In the genomic region with DNA sequence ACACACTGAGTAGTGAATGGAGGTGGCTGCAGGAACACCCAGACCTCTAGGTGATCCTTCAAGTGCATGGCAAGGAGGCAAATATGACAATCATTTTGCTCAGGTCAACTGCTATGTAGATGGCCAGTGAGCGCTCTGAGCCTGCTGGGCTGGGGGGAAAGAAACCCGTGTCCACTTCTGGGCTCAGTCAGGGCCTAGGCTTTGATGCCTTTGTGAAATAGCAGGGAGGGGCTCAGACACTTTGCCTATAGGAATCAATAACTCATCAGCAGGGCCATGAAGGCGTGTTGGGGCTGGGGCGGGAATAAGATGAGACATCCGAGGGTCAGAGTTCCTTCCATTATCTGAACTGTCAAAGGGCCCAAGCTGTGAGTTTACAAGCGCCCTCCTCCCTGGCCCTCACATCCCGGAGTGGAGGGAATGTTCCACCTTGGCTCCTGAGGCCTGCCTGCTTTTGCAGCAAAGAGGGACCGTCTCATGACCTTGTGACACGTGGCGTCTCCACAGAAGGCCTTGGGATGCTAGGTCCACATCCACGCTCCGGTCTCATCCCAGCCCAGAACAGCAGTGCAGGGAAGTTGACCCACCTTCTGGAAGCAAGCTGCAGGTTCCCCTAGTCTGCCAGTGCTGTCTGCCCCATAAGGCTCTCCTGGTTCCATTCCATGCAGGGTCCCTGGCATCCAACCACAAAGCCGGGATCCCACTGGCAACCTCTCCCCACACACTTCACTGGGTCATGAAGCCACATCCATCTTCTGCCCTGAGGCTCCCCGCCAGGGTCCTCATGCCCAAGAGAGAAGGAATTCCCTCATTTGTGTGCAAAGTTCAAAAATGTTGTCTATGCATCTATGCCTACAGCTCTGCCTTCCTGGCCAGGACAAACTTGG, we compare ENCODE assay signal across 20 cellular contexts.
DNase-seq lines count a peak whose midpoint lies in the region; ATAC-seq and TF ChIP-seq lines count a peak whose summit lies in the region.
"Had no signal": no experiment of that assay in that cellular context is flagged by ENCODE, and none has a peak within 500 bp of the region (broad histone marks: within the 10 kb centered on the region; RNA-seq: fewer than 3 reads in every experiment).

No MANE protein-coding gene starts in this region.

- BruUV-seq in mammary epithelial cell (replicated peaks; lab: Mats Ljungman, UMichigan): no TSS peak

- CTCF ChIA-PET in mammary epithelial cell (lab: Charles Lee; ENCODE audit: low non-redundant PET) (no interaction called here), RWPE1 (lab: Yijun Ruan, JAX) (no interaction called here)

- H3K9me3 Mint-ChIP-seq in glutamatergic neuron (ENCODE audit: unreplicated experiment): peaks cover 9% of the 10 kb centered on the region
- H3K9me3 Mint-ChIP-seq: activated B cell treated with CpG ODN at 0.5 μM for 24 hours; naive thymus-derived CD8-positive, alpha-beta T cell had no signal

- H3K27ac Mint-ChIP-seq in glutamatergic neuron (ENCODE audit: unreplicated experiment): peak overlapping the region; percentile 62
- H3K27ac Mint-ChIP-seq: activated B cell treated with CpG ODN at 0.5 μM for 24 hours; activated CD8-positive, alpha-beta memory T cell treated with anti-CD3 and anti-CD28 coated beads, Interleukin-2, amount 10 ng/mL, durations not matched to agents 7 days and 5 days had no signal

- no peak for ATAC-seq in thoracic aorta (ENCODE audit: insufficient number of reproducible peaks, low FRiP score, low read depth)
- ATAC-seq in GM21528 (IDR thresholded peaks at IDR 0.05; ENCODE audit: low FRiP score, unreplicated experiment): no peak
- no peak for ATAC-seq in GM18870 (IDR thresholded peaks at IDR 0.05; ENCODE audit: unreplicated experiment)
- ATAC-seq: activated CD8-positive, alpha-beta memory T cell treated with anti-CD3 and anti-CD28 coated beads, Interleukin-2, amount 10 ng/mL, durations not matched to agents 7 days and 5 days; heart left ventricle; naive thymus-derived CD8-positive, alpha-beta T cell had no signal

- dilution Hi-C loops in mammary epithelial cell (cut with HindIII; ENCODE audit: low sequenced_read_pairs): no loop called here

- peaks cover 12% of the 10 kb centered on the region for H3K36me3 Mint-ChIP-seq in glutamatergic neuron (ENCODE audit: unreplicated experiment)

- H3K27ac ChIP-seq in mammary epithelial cell (ENCODE audit: insufficient read depth, low read depth, low read length) (no peak overlapping the region), breast epithelium (peak overlapping the region in 1 of 2 donors; percentile 66), RWPE1 (peak overlapping the region; percentile 75), thoracic aorta (peak overlapping the region; percentile 8 to 35)
- H3K27ac ChIP-seq: brain microvascular endothelial cell, uterus had no signal

- peak overlapping the region; percentile 27 for H2AFZ ChIP-seq in mammary epithelial cell (ENCODE audit: low read depth, low read length)

- intact Hi-C loops in mammary epithelial cell (cut with micrococcal nuclease) (no loop called here), breast epithelium (cut with DNase I; ENCODE audit: low total_unique reads) (no loop called here)

- in situ Hi-C loops in mammary epithelial cell (cut with MboI; ENCODE audit: low sequenced_read_pairs in 2 of 2): loop anchor here in 1 of 2 donors (10.0 kb wide), 1 partner anchor 59 kb away; no protein-coding TSS in a partner anchor

- no peak overlapping the region for H3K4me3 ChIP-seq in mammary epithelial cell (replicated peaks in 1 of 3; ENCODE audit: insufficient read depth in 1 of 3, low read depth in 2 of 3, low read length in 3 of 3)
- no peak overlapping the region for H3K4me3 ChIP-seq in breast epithelium
- H3K4me3 ChIP-seq in thoracic aorta: no peak overlapping the region
- H3K4me3 ChIP-seq: heart left ventricle, uterus had no signal

- H3K36me3 ChIP-seq in mammary epithelial cell (ENCODE audit: insufficient read depth, low read length) (peaks cover 9% of the 10 kb centered on the region), breast epithelium (no peaks in the 10 kb centered on the region), thoracic aorta (peaks cover 11% of the 10 kb centered on the region)
- H3K36me3 ChIP-seq: uterus had no signal

- H3K4me3 Mint-ChIP-seq in glutamatergic neuron (ENCODE audit: unreplicated experiment): peak overlapping the region; percentile 15
- H3K4me3 Mint-ChIP-seq: activated B cell treated with CpG ODN at 0.5 μM for 24 hours; activated CD8-positive, alpha-beta memory T cell treated with anti-CD3 and anti-CD28 coated beads, Interleukin-2, amount 10 ng/mL, durations not matched to agents 7 days and 5 days; naive thymus-derived CD8-positive, alpha-beta T cell had no signal

- peaks cover 50% of the 10 kb centered on the region for H3K4me1 Mint-ChIP-seq in glutamatergic neuron (ENCODE audit: low read depth, unreplicated experiment)

- no peak for TF ChIP-seq CTCF in mammary epithelial cell (conservative IDR thresholded peaks at IDR 0.05 in 1 of 2, IDR thresholded peaks at IDR 0.05 in 1 of 2; ENCODE audit: extremely low read depth in 1 of 2, insufficient read depth in 1 of 2, low read depth in 1 of 2, low read length in 2 of 2)
- no peak for TF ChIP-seq CTCF in breast epithelium (IDR thresholded peaks at IDR 0.05)
- TF ChIP-seq CTCF in RWPE1 (conservative IDR thresholded peaks at IDR 0.05; ENCODE audit: low read depth): no peak
- TF ChIP-seq CTCF in glutamatergic neuron (IDR thresholded peaks at IDR 0.05; ENCODE audit: partially characterized antibody, unreplicated experiment): no peak
- no peak for TF ChIP-seq CTCF in thoracic aorta (IDR thresholded peaks at IDR 0.05)

- no peaks in the 10 kb centered on the region for H3K9me3 ChIP-seq in mammary epithelial cell (replicated peaks; ENCODE audit: insufficient read depth, low read length)
- H3K9me3 ChIP-seq in breast epithelium: peaks cover 0 to 8% of the 10 kb centered on the region in 2 donors
- no peaks in the 10 kb centered on the region for H3K9me3 ChIP-seq in thoracic aorta
- H3K9me3 ChIP-seq: uterus had no signal

- WGBS in mammary epithelial cell (ENCODE audit: low coverage, missing lambda C conversion rate): 83% methylated on average over 14 of the region's 14 CpGs

- POLR2A ChIA-PET in RWPE1 (lab: Yijun Ruan, JAX; ENCODE audit: low non-redundant PET): no interaction called here

- H3K27me3 ChIP-seq in mammary epithelial cell (ENCODE audit: insufficient read depth, low read length): no peaks in the 10 kb centered on the region
- no peaks in the 10 kb centered on the region for H3K27me3 ChIP-seq in breast epithelium
- no peaks in the 10 kb centered on the region for H3K27me3 ChIP-seq in thoracic aorta (replicated peaks; ENCODE audit: insufficient read depth)
- H3K27me3 ChIP-seq: brain microvascular endothelial cell, heart left ventricle, uterus had no signal

- H3K4me1 ChIP-seq in mammary epithelial cell (ENCODE audit: insufficient read depth, low read length): peaks cover 53% of the 10 kb centered on the region
- H3K4me1 ChIP-seq in breast epithelium: no peaks in the 10 kb centered on the region
- peaks cover 43 to 71% of the 10 kb centered on the region in 2 donors for H3K4me1 ChIP-seq in thoracic aorta (ENCODE audit: control insufficient read depth in 1 of 2, low read depth in 2 of 2)
- H3K4me1 ChIP-seq: uterus had no signal

- H3K79me2 ChIP-seq in mammary epithelial cell (ENCODE audit: insufficient read depth, low read length): peaks cover 50% of the 10 kb centered on the region

- H3K9ac ChIP-seq in mammary epithelial cell (ENCODE audit: insufficient read depth, low read length): no peak overlapping the region

- peaks cover 26% of the 10 kb centered on the region for H3K27me3 Mint-ChIP-seq in glutamatergic neuron (ENCODE audit: unreplicated experiment)
- H3K27me3 Mint-ChIP-seq: activated B cell treated with CpG ODN at 0.5 μM for 24 hours; activated CD8-positive, alpha-beta memory T cell treated with anti-CD3 and anti-CD28 coated beads, Interleukin-2, amount 10 ng/mL, durations not matched to agents 7 days and 5 days; naive thymus-derived CD8-positive, alpha-beta T cell had no signal

- H3K4me2 ChIP-seq in mammary epithelial cell (ENCODE audit: insufficient read depth, low read depth, low read length): no peak overlapping the region

- no peaks in the 10 kb centered on the region for H4K20me1 ChIP-seq in mammary epithelial cell (ENCODE audit: insufficient read depth, low read length)

- no peak for DNase-seq in mammary epithelial cell
- DNase-seq in breast epithelium (ENCODE audit: low spot score in 2 of 2): no peak
- DNase-seq in RWPE1 (ENCODE audit: low spot score): no peak
- no peak for DNase-seq in glutamatergic neuron
- no peak for DNase-seq in thoracic aorta (ENCODE audit: low spot score)
- no peak for DNase-seq in NCI-H1048 (lab: John Stamatoyannopoulos, UW)
- DNase-seq: activated B cell treated with CpG ODN at 0.5 μM for 24 hours; activated CD8-positive, alpha-beta memory T cell treated with anti-CD3 and anti-CD28 coated beads, Interleukin-2, amount 10 ng/mL, durations not matched to agents 7 days and 5 days; activated naive CD4-positive, alpha-beta T cell; brain microvascular endothelial cell; COR-L47; naive thymus-derived CD8-positive, alpha-beta T cell; NCI-H1930; stimulated activated CD4-positive, alpha-beta T cell treated with anti-CD3 and anti-CD28 coated beads, Interleukin-15, amount 100 ng/mL, for 24 hours; stimulated activated naive CD4-positive, alpha-beta T cell treated with Interleukin-2 at 50 U/mL for 16 hours; T-helper 2 cell; uterus had no signal

- no peak for TF ChIP-seq POLR2A in breast epithelium (IDR thresholded peaks at IDR 0.05)
